Comparison of ENCODE assay signal across 10 cellular contexts in the genomic region with DNA sequence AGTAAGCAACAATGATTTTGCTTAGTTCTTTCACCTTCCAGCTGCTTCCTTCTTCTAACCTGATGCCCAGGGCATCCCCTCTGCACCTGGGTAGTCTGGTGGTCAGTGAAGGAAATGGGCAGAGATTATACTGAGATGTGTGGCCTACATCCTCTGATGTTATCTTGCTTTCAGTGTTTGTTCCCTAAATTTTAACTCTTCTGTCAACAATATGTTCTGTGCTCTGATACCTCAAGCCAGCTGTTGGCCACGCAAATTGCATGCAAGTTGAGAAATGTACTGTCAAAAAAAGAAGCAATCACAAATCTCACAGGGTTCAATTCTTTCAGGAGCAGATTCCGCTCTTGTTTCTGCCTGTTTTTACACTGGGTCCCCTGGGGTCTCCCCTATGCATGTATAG.
DNase-seq lines count a peak whose midpoint lies in the region; ATAC-seq and TF ChIP-seq lines count a peak whose summit lies in the region.
"Had no signal": no experiment of that assay in that cellular context is flagged by ENCODE, and none has a peak within 500 bp of the region (broad histone marks: within the 10 kb centered on the region; RNA-seq: fewer than 3 reads in every experiment).

No MANE protein-coding gene starts in this region.

- H3K4me1 Mint-ChIP-seq in activated CD8-positive, alpha-beta memory T cell treated with anti-CD3 and anti-CD28 coated beads, Interleukin-2, amount 10 ng/mL, durations not matched to agents 7 days and 5 days, result peaks cover 70% of the 10 kb centered on the region
- peaks cover 50% of the 10 kb centered on the region for H3K4me1 Mint-ChIP-seq in stimulated activated effector memory CD8-positive, alpha-beta T cell treated with anti-CD3 and anti-CD28 coated beads, Interleukin-12 subunit alpha, Interleukin-12 subunit beta, amount 100 ng/mL, for 72 hours

- peaks cover 20% of the 10 kb centered on the region; the same call in 1 of the 2 replicates for H4K20me1 ChIP-seq in OCI-LY7 (ENCODE audit: insufficient read depth, low read length)

- POLR2A ChIA-PET in OCI-LY7 (lab: Charles Lee), result interaction anchor here (0.5 to 0.7 kb wide), 5 partner anchors 11 to 942 kb away, joined by 3 to 7 read pairs (median 4); no protein-coding TSS in a partner anchor

- H3K27ac Mint-ChIP-seq in activated CD8-positive, alpha-beta memory T cell treated with anti-CD3 and anti-CD28 coated beads, Interleukin-2, amount 10 ng/mL, durations not matched to agents 7 days and 5 days, result peak overlapping the region; percentile 63
- H3K27ac Mint-ChIP-seq in stimulated activated effector memory CD8-positive, alpha-beta T cell treated with anti-CD3 and anti-CD28 coated beads, Interleukin-12 subunit alpha, Interleukin-12 subunit beta, amount 100 ng/mL, for 72 hours, result peak overlapping the region; percentile 7

- DNase-seq in activated CD8-positive, alpha-beta memory T cell treated with anti-CD3 and anti-CD28 coated beads, Interleukin-2, amount 10 ng/mL, durations not matched to agents 7 days and 5 days, result no peak
- no peak for DNase-seq in activated CD8-positive, alpha-beta memory T cell treated with anti-CD3 and anti-CD28 coated beads for 24 hours
- DNase-seq in OCI-LY7 (ENCODE audit: low spot score), result peak; percentile 63
- no peak for DNase-seq in stimulated activated effector memory CD8-positive, alpha-beta T cell treated with anti-CD3 and anti-CD28 coated beads, Interleukin-12 subunit alpha, Interleukin-12 subunit beta, amount 100 ng/mL, for 72 hours (ENCODE audit: low spot score in 2 of 2)
- DNase-seq in adrenal gland, result no peak
- no peak for DNase-seq in upper lobe of left lung
- DNase-seq: NCI-H2029 treated with DMSO at 0.1 percent for 48 hours had no signal

- 81 to 92% (median 89%) methylated on average over 2 of the region's 2 CpGs for WGBS in adrenal gland, 4 donors
- 78 to 80% methylated on average over 2 of the region's 2 CpGs for WGBS in upper lobe of left lung, 2 donors

- CTCF ChIA-PET in activated CD8-positive, alpha-beta memory T cell treated with anti-CD3 and anti-CD28 coated beads, Interleukin-2, amount 10 ng/mL, durations not matched to agents 7 days and 5 days (lab: Charles Lee), result no interaction called here
- CTCF ChIA-PET in OCI-LY7 (lab: Charles Lee; ENCODE audit: unreplicated experiment), result no interaction called here

- H3K9me2 ChIP-seq in OCI-LY7 (ENCODE audit: insufficient read depth, low read length), result no peaks in the 10 kb centered on the region

- no peak for ATAC-seq in activated CD8-positive, alpha-beta memory T cell treated with anti-CD3 and anti-CD28 coated beads, Interleukin-2, amount 10 ng/mL, durations not matched to agents 7 days and 5 days
- ATAC-seq in HG02970 (IDR thresholded peaks at IDR 0.05; ENCODE audit: low FRiP score, unreplicated experiment) (peak; percentile 44), upper lobe of left lung (ENCODE audit: low FRiP score in 2 of 2) (no peak), HG02885 (IDR thresholded peaks at IDR 0.05; ENCODE audit: poor library complexity, unreplicated experiment) (no peak)
- ATAC-seq in stimulated activated effector memory CD8-positive, alpha-beta T cell treated with anti-CD3 and anti-CD28 coated beads, Interleukin-12 subunit alpha, Interleukin-12 subunit beta, amount 100 ng/mL, for 72 hours, result no peak
- ATAC-seq: activated CD4-positive, CD25-positive, alpha-beta regulatory T cell treated with anti-CD3 and anti-CD28 coated beads, Interleukin-2, amount 50 U/mL, for 24 hours had no signal

- TF ChIP-seq POLR2A in adrenal gland (IDR thresholded peaks at IDR 0.05) (no peak), upper lobe of left lung (IDR thresholded peaks at IDR 0.05) (no peak)

- H3K4me3 ChIP-seq in OCI-LY7 (ENCODE audit: low read depth, low read length, poor library complexity, severe bottlenecking) (peak overlapping the region; percentile 3), adrenal gland (no peak overlapping the region), upper lobe of left lung (no peak overlapping the region)

- H3K4me1 ChIP-seq in OCI-LY7 (ENCODE audit: insufficient read depth, low read length, poor library complexity, severe bottlenecking), result peaks cover 65% of the 10 kb centered on the region
- H3K4me1 ChIP-seq in adrenal gland (replicated peaks in 1 of 2), result peaks cover 0 to 11% of the 10 kb centered on the region in 2 donors
- peaks cover 21 to 48% (median 31%) of the 10 kb centered on the region in 4 donors for H3K4me1 ChIP-seq in upper lobe of left lung

- H3K4me2 ChIP-seq in OCI-LY7 (ENCODE audit: low read length), result peak overlapping the region; percentile 50

- no peaks in the 10 kb centered on the region for H3K27me3 Mint-ChIP-seq in activated CD8-positive, alpha-beta memory T cell treated with anti-CD3 and anti-CD28 coated beads, Interleukin-2, amount 10 ng/mL, durations not matched to agents 7 days and 5 days

- H3K4me3 Mint-ChIP-seq in activated CD8-positive, alpha-beta memory T cell treated with anti-CD3 and anti-CD28 coated beads, Interleukin-2, amount 10 ng/mL, durations not matched to agents 7 days and 5 days, result no peak overlapping the region
- H3K4me3 Mint-ChIP-seq in stimulated activated effector memory CD8-positive, alpha-beta T cell treated with anti-CD3 and anti-CD28 coated beads, Interleukin-12 subunit alpha, Interleukin-12 subunit beta, amount 100 ng/mL, for 72 hours, result no peak overlapping the region

- peaks cover 3% of the 10 kb centered on the region for H3K9me3 Mint-ChIP-seq in activated CD8-positive, alpha-beta memory T cell treated with anti-CD3 and anti-CD28 coated beads, Interleukin-2, amount 10 ng/mL, durations not matched to agents 7 days and 5 days (ENCODE audit: low read depth)
- H3K9me3 Mint-ChIP-seq in stimulated activated effector memory CD8-positive, alpha-beta T cell treated with anti-CD3 and anti-CD28 coated beads, Interleukin-12 subunit alpha, Interleukin-12 subunit beta, amount 100 ng/mL, for 72 hours, result no peaks in the 10 kb centered on the region

- intact Hi-C loops in OCI-LY7 (cut with micrococcal nuclease; ENCODE audit: unreplicated experiment) (loop anchor here (1.0 to 5.0 kb wide), 5 partner anchors 39 to 203 kb away; a partner anchor contains a TSS), adrenal gland (cut with DNase I) (no loop called here)

- no peaks in the 10 kb centered on the region for H3K27me3 ChIP-seq in adrenal gland
- no peaks in the 10 kb centered on the region for H3K27me3 ChIP-seq in upper lobe of left lung

- no peak for TF ChIP-seq CTCF in OCI-LY7 (conservative IDR thresholded peaks at IDR 0.05; ENCODE audit: low read length)
- no peak for TF ChIP-seq CTCF in adrenal gland (IDR thresholded peaks at IDR 0.05)
- TF ChIP-seq CTCF in upper lobe of left lung (IDR thresholded peaks at IDR 0.05), result no peak

- H3K36me3 ChIP-seq in OCI-LY7 (ENCODE audit: insufficient read depth, low read length) (no peaks in the 10 kb centered on the region), adrenal gland (replicated peaks in 1 of 2) (no peaks in the 10 kb centered on the region), upper lobe of left lung (no peaks in the 10 kb centered on the region)

- no peak overlapping the region for H2AFZ ChIP-seq in OCI-LY7 (ENCODE audit: low read length)

- no peak for TF ChIP-seq EP300 in upper lobe of left lung (IDR thresholded peaks at IDR 0.05)

- no TSS peak for BruUV-seq in OCI-LY7 (replicated peaks; lab: Mats Ljungman, UMichigan)

- H3K9me3 ChIP-seq in OCI-LY7 (ENCODE audit: low read length) (no peaks in the 10 kb centered on the region), adrenal gland (replicated peaks in 1 of 3) (no peaks in the 10 kb centered on the region), upper lobe of left lung (no peaks in the 10 kb centered on the region)

- H3K36me3 Mint-ChIP-seq in activated CD8-positive, alpha-beta memory T cell treated with anti-CD3 and anti-CD28 coated beads, Interleukin-2, amount 10 ng/mL, durations not matched to agents 7 days and 5 days, result peaks cover 16% of the 10 kb centered on the region
- H3K36me3 Mint-ChIP-seq in stimulated activated effector memory CD8-positive, alpha-beta T cell treated with anti-CD3 and anti-CD28 coated beads, Interleukin-12 subunit alpha, Interleukin-12 subunit beta, amount 100 ng/mL, for 72 hours, result no peaks in the 10 kb centered on the region

- H3K27ac ChIP-seq in OCI-LY7 (ENCODE audit: low read depth, low read length, poor library complexity, severe bottlenecking) (peak overlapping the region; percentile 44), adrenal gland (no peak overlapping the region), upper lobe of left lung (no peak overlapping the region)

- H3K79me2 ChIP-seq in OCI-LY7 (ENCODE audit: insufficient read depth, low read depth, low read length), result peaks cover 84% of the 10 kb centered on the region
